Comparison of ENCODE assay signal across 18 cellular contexts in the genomic region with DNA sequence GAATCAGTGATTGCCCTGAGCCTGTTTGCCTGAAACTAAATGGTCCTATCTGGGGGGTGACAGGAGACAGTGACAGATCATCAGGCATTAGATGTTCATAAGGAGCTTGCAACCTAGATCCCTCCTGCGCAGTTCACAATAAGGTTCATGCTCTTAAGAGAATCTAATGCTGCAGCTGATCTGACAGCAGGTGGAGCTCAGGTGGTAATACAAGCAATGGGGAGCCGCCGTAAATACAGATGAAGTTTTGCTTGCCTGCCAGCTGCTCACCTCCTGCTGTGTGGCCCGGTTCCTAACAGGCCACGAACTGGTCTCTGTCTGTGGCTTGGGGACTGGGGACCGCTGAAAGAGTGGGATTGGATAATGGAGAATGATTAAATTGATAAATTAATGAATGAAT. TPM values are rescaled to one million over a fixed set of nuclear protein-coding genes. Genes with fewer than 3 reads are reported as not detected.
DNase-seq lines count a peak whose midpoint lies in the region; ATAC-seq, FAIRE-seq and TF ChIP-seq lines count a peak whose summit lies in the region.
"Had no signal": no experiment of that assay in that cellular context is flagged by ENCODE, and none has a peak within 500 bp of the region (broad histone marks: within the 10 kb centered on the region; RNA-seq: fewer than 3 reads in every experiment).

No MANE protein-coding gene starts in this region.

- H3K27me3 ChIP-seq in bronchial epithelial cell (ENCODE audit: control insufficient read depth, insufficient read depth, low read length) (no peaks in the 10 kb centered on the region), colonic mucosa (no peaks in the 10 kb centered on the region), suprapubic skin (no peaks in the 10 kb centered on the region)
- H3K27me3 ChIP-seq: breast epithelium had no signal

- H3K4me1 ChIP-seq in mucosa of descending colon (ENCODE audit: low read depth): no peaks in the 10 kb centered on the region
- no peaks in the 10 kb centered on the region for H3K4me1 ChIP-seq in colonic mucosa
- H3K4me1 ChIP-seq in suprapubic skin: no peaks in the 10 kb centered on the region
- H3K4me1 ChIP-seq: breast epithelium had no signal

- H3K4me3 ChIP-seq in bronchial epithelial cell (ENCODE audit: low read depth, low read length) (no peak overlapping the region), mucosa of descending colon (no peak overlapping the region), colonic mucosa (no peak overlapping the region), suprapubic skin (no peak overlapping the region)
- H3K4me3 ChIP-seq: breast epithelium had no signal

- no peak for FAIRE-seq in bronchial epithelial cell (lab: Jason Lieb, UNC)

- no peak for TF ChIP-seq POLR2A in suprapubic skin (IDR thresholded peaks at IDR 0.05)

- no peaks in the 10 kb centered on the region for H3K9me3 ChIP-seq in mucosa of descending colon
- no peaks in the 10 kb centered on the region for H3K9me3 ChIP-seq in colonic mucosa
- no peaks in the 10 kb centered on the region for H3K9me3 ChIP-seq in suprapubic skin
- H3K9me3 ChIP-seq: breast epithelium had no signal

- intact Hi-C loops in mucosa of descending colon (cut with DNase I, micrococcal nuclease) (no loop called here), colonic mucosa (cut with DNase I) (no loop called here)

- WGBS in suprapubic skin: 62% methylated on average over 6 of the region's 6 CpGs

- ATAC-seq in mucosa of descending colon: peak; percentile 13
- ATAC-seq in GM19452 (IDR thresholded peaks at IDR 0.05; ENCODE audit: unreplicated experiment): no peak
- ATAC-seq: naive thymus-derived CD4-positive, alpha-beta T cell had no signal

- no peaks in the 10 kb centered on the region for H3K36me3 ChIP-seq in bronchial epithelial cell (ENCODE audit: control insufficient read depth, insufficient read depth, low read length)
- no peaks in the 10 kb centered on the region for H3K36me3 ChIP-seq in mucosa of descending colon (ENCODE audit: low read depth)
- no peaks in the 10 kb centered on the region for H3K36me3 ChIP-seq in colonic mucosa
- H3K36me3 ChIP-seq in suprapubic skin: no peaks in the 10 kb centered on the region
- H3K36me3 ChIP-seq: breast epithelium had no signal

- no peak for TF ChIP-seq EP300 in suprapubic skin (IDR thresholded peaks at IDR 0.05)

- H3K27ac ChIP-seq in colonic mucosa (no peak overlapping the region), suprapubic skin (no peak overlapping the region)
- H3K27ac ChIP-seq: breast epithelium had no signal

- H3K9ac ChIP-seq in colonic mucosa (ENCODE audit: low read depth in 2 of 2, low read length in 2 of 2): no peak overlapping the region

- TF ChIP-seq CTCF in bronchial epithelial cell (IDR thresholded peaks at IDR 0.05; ENCODE audit: insufficient read depth, low read length, severe bottlenecking) (peak; percentile 14), mucosa of descending colon (IDR thresholded peaks at IDR 0.05) (no peak), colonic mucosa (IDR thresholded peaks at IDR 0.05) (no peak), suprapubic skin (IDR thresholded peaks at IDR 0.05) (no peak)

- DNase-seq in DMS153 treated with DMSO at 0.1 percent for 48 hours (lab: John Stamatoyannopoulos, UW; ENCODE audit: unreplicated experiment): peak; percentile 1
- DNase-seq in NCI-H2081 treated with DMSO at 0.1 percent for 48 hours (lab: John Stamatoyannopoulos, UW): peak; percentile 26
- peak; percentile 13 for DNase-seq in bronchial epithelial cell (ENCODE audit: low read depth)
- DNase-seq in mucosa of descending colon: peak in 1 of 3 donors; percentile 58
- no peak for DNase-seq in colonic mucosa
- DNase-seq in suprapubic skin (ENCODE audit: low spot score in 2 of 2): no peak
- no peak for DNase-seq in stimulated activated CD8-positive, alpha-beta memory T cell treated with anti-CD3 and anti-CD28 coated beads, Interleukin-4, amount 100 ng/mL, for 48 hours
- DNase-seq: activated CD4-positive, alpha-beta T cell treated with anti-CD3 and anti-CD28 coated beads, Interleukin-2, amount 50 U/mL, for 4 hours; activated T-cell treated with anti-CD3 and anti-CD28 coated beads, Interleukin-2, amount 50 U/mL, for 48 hours; AML-193; DMS79; hippocampal formation; KG1; naive thymus-derived CD4-positive, alpha-beta T cell; NCI-H187 treated with DMSO at 0.1 percent for 48 hours; retina had no signal

RNA-seq across cellular contexts. Expression of a gene that starts 14.0 kb away (rescaled TPM):
- total RNA-seq in bronchial epithelial cell (0.26 TPM in 1 of 2 replicates, not detected in the other), mucosa of descending colon (1 to 10 TPM in 1 of 3 donors, under 1 TPM in 1, not detected in 1; 0.65 to 1.2 TPM), colonic mucosa (under 1 TPM in 1 of 2 donors, not detected in 1; 0.35 TPM), suprapubic skin (1 to 10 TPM in 1 of 4 donors, under 1 TPM in 2, not detected in 1; 0.30 to 1.4 (median 0.91) TPM)
- total RNA-seq: naive thymus-derived CD4-positive, alpha-beta T cell had no signal

Comparison
In these comparisons a context has a peak if more than half of its experiments do, and no peak if none do; other contexts are left out.
1. DNase-seq: peak in DMS153 treated with DMSO at 0.1 percent for 48 hours (single experiment), NCI-H2081 treated with DMSO at 0.1 percent for 48 hours (single experiment) and bronchial epithelial cell (single experiment); none in colonic mucosa (single experiment), suprapubic skin (0 of 2) and stimulated activated CD8-positive, alpha-beta memory T cell treated with anti-CD3 and anti-CD28 coated beads, Interleukin-4, amount 100 ng/mL, for 48 hours (single experiment).